In the genomic region with DNA sequence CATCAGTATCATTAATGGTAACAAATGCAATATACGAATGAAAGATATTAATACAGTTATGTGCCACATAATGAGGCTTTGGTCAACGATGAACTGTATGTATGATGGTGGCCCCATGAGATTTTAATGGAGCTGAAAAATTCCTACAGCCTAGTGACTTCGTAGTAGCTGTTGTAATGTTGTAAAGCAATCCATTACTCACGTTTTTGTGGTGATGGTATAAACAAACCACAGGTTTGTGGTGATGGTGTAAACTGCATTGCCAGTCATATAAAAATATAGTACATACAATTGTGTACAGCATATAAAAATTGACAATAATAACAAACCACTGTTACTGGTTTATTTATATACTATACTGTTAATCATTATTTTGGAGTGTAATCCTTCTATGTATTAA, we compare ENCODE assay signal across 13 cellular contexts. TPM values are rescaled to one million over a fixed set of nuclear protein-coding genes. Genes with fewer than 3 reads are reported as not detected.
A peak's percentile ranks its signal among the peaks of the same experiment; 100 is the strongest.
DNase-seq lines count a peak whose midpoint lies in the region; TF ChIP-seq lines count a peak whose summit lies in the region.
"Had no signal": no experiment of that assay in that cellular context is flagged by ENCODE, and none has a peak within 500 bp of the region (broad histone marks: within the 10 kb centered on the region; RNA-seq: fewer than 3 reads in every experiment).

No MANE protein-coding gene starts in this region.

- DNase-seq in EH (ENCODE audit: low read depth) (peak; percentile 1), LHCN-M2 (ENCODE audit: low read depth) (peak; percentile 15), astrocyte of the cerebellum (ENCODE audit: low read depth) (peak; percentile 4), iris pigment epithelial cell (ENCODE audit: low read depth) (peak; percentile 9), NCI-H1436 (lab: John Stamatoyannopoulos, UW) (no peak), T-helper 9 cell (no peak)
- DNase-seq in effector CD4-positive, alpha-beta T cell, result no peak
- DNase-seq: H9, NCI-H1436 treated with DMSO at 0.1 percent for 48 hours, NCI-H2081, NCI-H510A treated with DMSO at 0.1 percent for 48 hours, NCI-H82 had no signal

- H3K4me3 ChIP-seq in astrocyte of the cerebellum (ENCODE audit: low read depth, low read length), result no peak overlapping the region
- H3K4me3 ChIP-seq: BLaER1 treated with 17β-estradiol and CSF1 and Interleukin-3, amounts not matched to agents 10 nM and 100 nM had no signal

- no peak for TF ChIP-seq CTCF in astrocyte of the cerebellum (IDR thresholded peaks at IDR 0.05; ENCODE audit: low read depth, low read length, missing control alignments)

- in situ Hi-C loops in astrocyte of the cerebellum (cut with HindIII; ENCODE audit: low sequenced_read_pairs), result no loop called here

RNA-seq across cellular contexts. Expression of gene GRIA4, which starts 27.4 kb away (rescaled TPM):
- total RNA-seq in LHCN-M2 (2014; rRNA removed), result not detected in 2 replicates
- not detected for polyA plus RNA-seq in LHCN-M2 (2012)

Comparison
In these comparisons a context has a peak if more than half of its experiments do, and no peak if none do; other contexts are left out.
1. DNase-seq: peak in EH (single experiment), LHCN-M2 (single experiment), astrocyte of the cerebellum (single experiment) and iris pigment epithelial cell (single experiment); none in NCI-H1436 (single experiment), effector CD4-positive, alpha-beta T cell (single experiment) and T-helper 9 cell (single experiment).